8 cellular contexts compared by ENCODE assay signal in the genomic region with DNA sequence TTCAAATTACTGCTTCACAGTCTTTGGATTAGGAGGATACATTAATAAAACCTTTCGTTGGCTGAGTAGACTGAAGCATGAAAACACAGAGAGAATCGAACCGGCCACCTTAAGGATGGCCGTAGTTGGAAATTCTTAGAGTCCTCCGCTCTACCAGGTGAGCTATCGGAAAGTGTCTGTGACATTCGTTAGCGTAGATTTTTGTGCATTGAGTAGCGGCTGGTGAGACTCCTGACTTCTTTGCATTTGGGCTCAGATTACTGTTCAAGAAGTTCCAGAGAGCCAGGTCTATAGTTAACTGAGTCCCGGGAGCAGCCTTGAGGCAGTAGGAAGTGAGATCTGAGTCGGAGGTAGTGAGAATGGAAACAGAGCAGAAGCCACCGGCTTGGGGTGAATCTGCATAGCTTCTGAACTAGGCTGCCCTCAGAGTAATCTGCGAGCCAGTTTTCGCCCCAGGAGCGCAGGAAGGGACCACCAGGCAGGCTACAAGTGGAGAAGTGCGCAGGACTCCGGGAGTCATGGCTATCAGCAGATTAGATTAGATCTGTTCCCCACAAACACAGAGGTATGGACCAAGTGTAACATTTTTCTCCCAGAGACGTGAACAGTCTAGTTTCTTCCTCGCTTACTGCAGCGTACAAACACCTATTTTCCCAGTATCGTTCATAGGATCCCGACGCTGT. TPM values are rescaled to one million over a fixed set of nuclear protein-coding genes. Genes with fewer than 3 reads are reported as not detected.
DNase-seq lines count a peak whose midpoint lies in the region; ATAC-seq, FAIRE-seq and TF ChIP-seq lines count a peak whose summit lies in the region.

No MANE protein-coding gene starts in this region.

- TF ChIP-seq CTCF in A549 (IDR thresholded peaks at IDR 0.05) (no peak), astrocyte (IDR thresholded peaks at IDR 0.05; ENCODE audit: insufficient read depth, low read depth, low read length) (no peak), WERI-Rb-1 (IDR thresholded peaks at IDR 0.05; ENCODE audit: low read depth, low read length) (no peak)

- H3K36me3 ChIP-seq in astrocyte (ENCODE audit: insufficient read depth, low read length) (no peaks in the 10 kb centered on the region), WERI-Rb-1 (no peaks in the 10 kb centered on the region)

- H3K36me3 Mint-ChIP-seq in astrocyte (ENCODE audit: low read depth, unreplicated experiment): no peaks in the 10 kb centered on the region
- H3K36me3 Mint-ChIP-seq in stimulated activated memory B cell treated with anti-CD40 and anti-IgM and Interleukin-4, amounts not matched to agents 10 μg/mL and 1 μg/mL and 100 μg/mL, for 72 hours: no peaks in the 10 kb centered on the region

- H3K9me3 Mint-ChIP-seq in astrocyte (ENCODE audit: unreplicated experiment): no peaks in the 10 kb centered on the region
- H3K9me3 Mint-ChIP-seq in stimulated activated memory B cell treated with anti-CD40 and anti-IgM and Interleukin-4, amounts not matched to agents 10 μg/mL and 1 μg/mL and 100 μg/mL, for 72 hours: no peaks in the 10 kb centered on the region

- no peak for FAIRE-seq in A549 (lab: Jason Lieb, UNC)
- FAIRE-seq in GM18507 (lab: Jason Lieb, UNC): peak; percentile 46
- no peak for FAIRE-seq in astrocyte (lab: Jason Lieb, UNC)

- H3K4me3 Mint-ChIP-seq in astrocyte (ENCODE audit: unreplicated experiment): peak overlapping the region; percentile 84
- peak overlapping the region; percentile 72 for H3K4me3 Mint-ChIP-seq in stimulated activated memory B cell treated with anti-CD40 and anti-IgM and Interleukin-4, amounts not matched to agents 10 μg/mL and 1 μg/mL and 100 μg/mL, for 72 hours

- peak overlapping the region; percentile 99 for H3K4me2 ChIP-seq in A549
- H3K4me2 ChIP-seq in astrocyte (ENCODE audit: low read length): peak overlapping the region; percentile 81

- H3K27ac ChIP-seq in A549 (peak overlapping the region; percentile 55 to 81), astrocyte (ENCODE audit: low read depth, low read length) (no peak overlapping the region), WERI-Rb-1 (no peak overlapping the region)

- H3K4me1 ChIP-seq in A549: peaks cover 33% of the 10 kb centered on the region; the same call in 2 of the 3 replicates
- peaks cover 17% of the 10 kb centered on the region for H3K4me1 ChIP-seq in astrocyte (ENCODE audit: insufficient read depth, low read length)

- WGBS in A549 (ENCODE audit: missing lambda C conversion rate): 1% methylated on average over 23 of the region's 23 CpGs

- H3K27ac Mint-ChIP-seq in astrocyte (ENCODE audit: unreplicated experiment): peak overlapping the region; percentile 28
- H3K27ac Mint-ChIP-seq in stimulated activated memory B cell treated with anti-CD40 and anti-IgM and Interleukin-4, amounts not matched to agents 10 μg/mL and 1 μg/mL and 100 μg/mL, for 72 hours: peak overlapping the region; percentile 69

- peak; percentile 20 to 45; a peak in 5 of 6 replicates for ATAC-seq in A549
- peak; percentile 69 for ATAC-seq in stimulated activated memory B cell treated with anti-CD40 and anti-IgM and Interleukin-4, amounts not matched to agents 10 μg/mL and 1 μg/mL and 100 μg/mL, for 72 hours
- no peak for ATAC-seq in HG03280 (IDR thresholded peaks at IDR 0.05; ENCODE audit: unreplicated experiment)

- no peak overlapping the region for H2AFZ ChIP-seq in astrocyte (ENCODE audit: low read depth, low read length)

- no peaks in the 10 kb centered on the region for H3K79me2 ChIP-seq in astrocyte (ENCODE audit: insufficient read depth, low read length)

- peak overlapping the region; percentile 62 for H3K4me3 ChIP-seq in A549
- H3K4me3 ChIP-seq in astrocyte (ENCODE audit: insufficient read depth, low read depth, low read length): peak overlapping the region; percentile 51
- no peak overlapping the region for H3K4me3 ChIP-seq in WERI-Rb-1 (ENCODE audit: low read depth, low read length)

- CTCF ChIA-PET in A549 (lab: Yijun Ruan, JAX): interaction anchor here (0.6 to 4.6 kb wide), 11 partner anchors 17 to 330 kb away, joined by 3 to 30 read pairs (median 8); no protein-coding TSS in a partner anchor

- peak overlapping the region; percentile 36 for H3K9ac ChIP-seq in astrocyte (ENCODE audit: low read length)

- no peak for TF ChIP-seq POLR2A in A549 (IDR thresholded peaks at IDR 0.05; ENCODE audit: low read length)

- POLR2A ChIA-PET in A549 (lab: Yijun Ruan, JAX): interaction anchor here (1.0 to 2.9 kb wide), 5 partner anchors 17 to 287 kb away, joined by 5 to 22 read pairs (median 9); partner anchors contain the start of gene PARP2

- peaks cover 16% of the 10 kb centered on the region for H3K4me1 Mint-ChIP-seq in astrocyte (ENCODE audit: low read depth, unreplicated experiment)
- peaks cover 41% of the 10 kb centered on the region for H3K4me1 Mint-ChIP-seq in stimulated activated memory B cell treated with anti-CD40 and anti-IgM and Interleukin-4, amounts not matched to agents 10 μg/mL and 1 μg/mL and 100 μg/mL, for 72 hours

- peaks cover 9% of the 10 kb centered on the region for H3K27me3 Mint-ChIP-seq in astrocyte (ENCODE audit: low read depth, unreplicated experiment)
- H3K27me3 Mint-ChIP-seq in stimulated activated memory B cell treated with anti-CD40 and anti-IgM and Interleukin-4, amounts not matched to agents 10 μg/mL and 1 μg/mL and 100 μg/mL, for 72 hours: peaks cover 62% of the 10 kb centered on the region

- H3K9me3 ChIP-seq in A549: peaks cover 4% of the 10 kb centered on the region; the same call in 1 of the 3 replicates
- no peaks in the 10 kb centered on the region for H3K9me3 ChIP-seq in astrocyte (ENCODE audit: insufficient read depth, low read depth, low read length)
- peaks cover 14% of the 10 kb centered on the region for H3K9me3 ChIP-seq in WERI-Rb-1 (ENCODE audit: severe bottlenecking)

- no peak for TF ChIP-seq EP300 in A549 (IDR thresholded peaks at IDR 0.05)

- no peak for TF ChIP-seq RAD21 in A549 (conservative IDR thresholded peaks at IDR 0.05 in 1 of 2, IDR thresholded peaks at IDR 0.05 in 1 of 2)

- peaks cover 3% of the 10 kb centered on the region for H4K20me1 ChIP-seq in astrocyte (ENCODE audit: insufficient read depth, low read length)

- peaks cover 20% of the 10 kb centered on the region for H3K27me3 ChIP-seq in astrocyte (ENCODE audit: insufficient read depth, low read length)
- peaks cover 91% of the 10 kb centered on the region for H3K27me3 ChIP-seq in WERI-Rb-1 (ENCODE audit: insufficient read depth, low read depth, severe bottlenecking)

- DNase-seq in A549 (ENCODE audit: low read depth in 1 of 2, low spot score in 1 of 2) (peak; percentile 49 to 91), GM18507 (ENCODE audit: extremely low spot score, insufficient read length, low read depth) (no peak), NCI-H774 (lab: John Stamatoyannopoulos, UW) (peak; percentile 60), astrocyte (ENCODE audit: low read depth) (no peak), islet precursor cell (peak; percentile 76), WERI-Rb-1 (no peak)

TF ChIP-seq in A549, 52 proteins besides CTCF, POLR2A, EP300 and RAD21 (continues in another document):
- TF ChIP-seq SREBF2 (IDR thresholded peaks at IDR 0.05): peak; percentile 54
- TF ChIP-seq, protein P1, sequence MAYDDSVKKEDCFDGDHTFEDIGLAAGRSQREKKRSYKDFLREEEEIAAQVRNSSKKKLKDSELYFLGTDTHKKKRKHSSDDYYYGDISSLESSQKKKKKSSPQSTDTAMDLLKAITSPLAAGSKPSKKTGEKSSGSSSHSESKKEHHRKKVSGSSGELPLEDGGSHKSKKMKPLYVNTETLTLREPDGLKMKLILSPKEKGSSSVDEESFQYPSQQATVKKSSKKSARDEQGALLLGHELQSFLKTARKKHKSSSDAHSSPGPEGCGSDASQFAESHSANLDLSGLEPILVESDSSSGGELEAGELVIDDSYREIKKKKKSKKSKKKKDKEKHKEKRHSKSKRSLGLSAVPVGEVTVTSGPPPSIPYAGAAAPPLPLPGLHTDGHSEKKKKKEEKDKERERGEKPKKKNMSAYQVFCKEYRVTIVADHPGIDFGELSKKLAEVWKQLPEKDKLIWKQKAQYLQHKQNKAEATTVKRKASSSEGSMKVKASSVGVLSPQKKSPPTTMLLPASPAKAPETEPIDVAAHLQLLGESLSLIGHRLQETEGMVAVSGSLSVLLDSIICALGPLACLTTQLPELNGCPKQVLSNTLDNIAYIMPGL (CRISPR knock-in tag; IDR thresholded peaks at IDR 0.05; ENCODE audit: borderline replicate concordance): peak; percentile 9; the same call in 1 of the 2 replicates

RNA-seq across cellular contexts. Expression of gene OR6S1, which starts 11.0 kb away (rescaled TPM):
- polyA plus RNA-seq in A549 (2011; rRNA removed): not detected in 2 replicates
- polyA plus RNA-seq in A549 (2012; cell fraction: cytosol; rRNA removed): not detected in 2 replicates
- not detected in 2 replicates for polyA plus RNA-seq in A549 (2012; cell fraction: nucleus; rRNA removed)
- not detected in 3 replicates for polyA plus RNA-seq in A549 (2017; fragmentation: RNase III; extraction: RNeasy Plus Mini Kit Qiagen cat#74134 plus additional on column Dnase treatment)
- not detected in 2 replicates for polyA minus RNA-seq in A549 (2011; rRNA and poly(A)+ RNA removed)
- not detected in 2 replicates for total RNA-seq in astrocyte

RNA-seq across cellular contexts. Expression of gene RNASE12, which starts 39.3 kb away (rescaled TPM):
- polyA plus RNA-seq in A549 (2011; rRNA removed) (not detected in 2 replicates), A549 (2017; fragmentation: RNase III; extraction: RNeasy Plus Mini Kit Qiagen cat#74134 plus additional on column Dnase treatment) (not detected in 3 replicates)
- polyA plus RNA-seq in A549 (2012; cell fraction: cytosol; rRNA removed): not detected in 2 replicates
- not detected in 2 replicates for polyA plus RNA-seq in A549 (2012; cell fraction: nucleus; rRNA removed)
- not detected in 2 replicates for polyA minus RNA-seq in A549 (2011; rRNA and poly(A)+ RNA removed)
- not detected in 2 replicates for total RNA-seq in astrocyte

RNA-seq across cellular contexts. Expression of gene RNASE11, which starts 42.7 kb away (rescaled TPM):
- not detected in 2 replicates for polyA plus RNA-seq in A549 (2011; rRNA removed)
- not detected in 2 replicates for polyA plus RNA-seq in A549 (2012; cell fraction: cytosol; rRNA removed)
- polyA plus RNA-seq in A549 (2012; cell fraction: nucleus; rRNA removed): not detected in 2 replicates
- not detected in 3 replicates for polyA plus RNA-seq in A549 (2017; fragmentation: RNase III; extraction: RNeasy Plus Mini Kit Qiagen cat#74134 plus additional on column Dnase treatment)
- polyA minus RNA-seq in A549 (2011; rRNA and poly(A)+ RNA removed): not detected in 2 replicates
- total RNA-seq in astrocyte: not detected in 2 replicates

RNA-seq across cellular contexts. Expression of gene RNASE4, which starts 53.9 kb away (rescaled TPM):
- polyA plus RNA-seq in A549 (2011; rRNA removed) (77.4 and 134 TPM in 2 replicates), A549 (2017; fragmentation: RNase III; extraction: RNeasy Plus Mini Kit Qiagen cat#74134 plus additional on column Dnase treatment) (5.8 to 10.6 TPM (median 8.6 TPM) in 3 replicates)
- polyA plus RNA-seq in A549 (2012; cell fraction: cytosol; rRNA removed): 11.1 and 15.0 TPM in 2 replicates
- polyA plus RNA-seq in A549 (2012; cell fraction: nucleus; rRNA removed): 8.0 and 10.9 TPM in 2 replicates
- polyA minus RNA-seq in A549 (2011; rRNA and poly(A)+ RNA removed): 53.7 and 118 TPM in 2 replicates
- 6.3 and 9.3 TPM in 2 replicates for total RNA-seq in astrocyte

RNA-seq across cellular contexts. Expression of gene ANG, which starts 58.1 kb away (rescaled TPM):
- polyA plus RNA-seq in A549 (2011; rRNA removed) (35.4 and 46.9 TPM in 2 replicates), A549 (2017; fragmentation: RNase III; extraction: RNeasy Plus Mini Kit Qiagen cat#74134 plus additional on column Dnase treatment) (6.5 to 10.5 TPM (median 10.2 TPM) in 3 replicates)
- polyA plus RNA-seq in A549 (2012; cell fraction: cytosol; rRNA removed): 10.5 and 11.6 TPM in 2 replicates
- 7.9 and 10.9 TPM in 2 replicates for polyA plus RNA-seq in A549 (2012; cell fraction: nucleus; rRNA removed)
- 19.4 and 35.5 TPM in 2 replicates for polyA minus RNA-seq in A549 (2011; rRNA and poly(A)+ RNA removed)
- total RNA-seq in astrocyte: 4.0 and 5.2 TPM in 2 replicates

Comparison
In these comparisons a context has a peak if more than half of its experiments do, and no peak if none do; other contexts are left out.
1. DNase-seq: peak in A549 (2 of 2), NCI-H774 (single experiment) and islet precursor cell (single experiment); none in GM18507 (single experiment), astrocyte (single experiment) and WERI-Rb-1 (single experiment).
2. H3K27ac ChIP-seq: peak in A549 (2 of 2); none in astrocyte (single experiment) and WERI-Rb-1 (single experiment).